Comparison of ENCODE assay signal across 25 cellular contexts in the genomic region with DNA sequence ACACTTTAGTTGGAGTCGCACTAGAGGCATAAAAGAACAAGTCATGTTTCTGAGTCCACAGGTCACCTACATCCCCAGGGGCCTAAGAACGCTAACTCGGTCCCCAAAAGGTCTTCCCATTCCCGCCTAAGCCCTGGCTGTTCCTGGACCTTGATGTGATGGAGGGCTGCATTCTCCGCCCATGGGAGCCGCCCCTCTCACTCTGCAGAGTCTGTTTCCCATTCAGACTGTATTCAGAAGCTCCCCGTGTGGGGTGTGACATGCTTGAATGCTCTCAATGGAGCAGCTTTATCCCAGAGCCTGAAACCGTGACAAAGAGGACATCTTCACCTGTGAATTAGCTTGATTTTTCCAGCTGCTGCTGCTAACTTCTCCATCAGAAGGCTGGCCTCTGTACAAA.
"Had no signal": no experiment of that assay in that cellular context is flagged by ENCODE, and none has a peak within 500 bp of the region (broad histone marks: within the 10 kb centered on the region; RNA-seq: fewer than 3 reads in every experiment).

No MANE protein-coding gene starts in this region.

- H3K27me3 ChIP-seq: foreskin keratinocyte, neutrophil, ovary, thyroid gland had no signal

- H3K4me1 ChIP-seq: foreskin keratinocyte, left ventricle myocardium inferior, psoas muscle, thyroid gland had no signal

- H3K4me1 Mint-ChIP-seq: activated CD4-positive, alpha-beta memory T cell treated with anti-CD3 and anti-CD28 coated beads, Interleukin-2, amount 10 ng/mL, durations not matched to agents 7 days and 5 days; activated CD4-positive, alpha-beta T cell treated with anti-CD3 and anti-CD28 coated beads, Interleukin-2, amount 10 ng/mL, durations not matched to agents 24 days and 14 days; activated naive CD8-positive, alpha-beta T cell treated with anti-CD3 and anti-CD28 coated beads, Interleukin-2, amount 10 ng/mL, durations not matched to agents 7 days and 5 days; immature natural killer cell; natural killer cell had no signal

- H3K4me3 Mint-ChIP-seq: activated CD4-positive, alpha-beta memory T cell treated with anti-CD3 and anti-CD28 coated beads, Interleukin-2, amount 10 ng/mL, durations not matched to agents 7 days and 5 days; activated CD4-positive, alpha-beta T cell treated with anti-CD3 and anti-CD28 coated beads, Interleukin-2, amount 10 ng/mL, durations not matched to agents 24 days and 14 days; activated naive CD4-positive, alpha-beta T cell treated with anti-CD3 and anti-CD28 coated beads for 36 hours; activated naive CD8-positive, alpha-beta T cell treated with anti-CD3 and anti-CD28 coated beads, Interleukin-2, amount 10 ng/mL, durations not matched to agents 7 days and 5 days; activated T-cell treated with anti-CD3 and anti-CD28 coated beads, Interleukin-2, amount 50 U/mL, for 72 hours; immature natural killer cell; natural killer cell; stimulated activated naive CD8-positive, alpha-beta T cell treated with anti-CD3 and anti-CD28 coated beads, Interleukin-15, Interleukin-2, amounts not matched to agents 100 ng/mL and 50 ng/mL, for 24 hours had no signal

- H3K27ac ChIP-seq: foreskin keratinocyte, left ventricle myocardium inferior, neutrophil, ovary, psoas muscle, thyroid gland had no signal

- H3K9me3 ChIP-seq: left ventricle myocardium inferior, neutrophil, ovary, psoas muscle, thyroid gland had no signal

- ATAC-seq: activated CD4-positive, CD25-positive, alpha-beta regulatory T cell treated with anti-CD3 and anti-CD28 coated beads, Interleukin-2, amount 50 U/mL, for 24 hours; activated T-cell treated with anti-CD3 and anti-CD28 coated beads, Interleukin-2, amount 50 U/mL, for 72 hours; foreskin keratinocyte; natural killer cell; psoas muscle; right cardiac atrium had no signal

- DNase-seq: activated CD4-positive, alpha-beta memory T cell treated with anti-CD3 and anti-CD28 coated beads, Interleukin-2, amount 10 ng/mL, durations not matched to agents 7 days and 5 days; activated CD4-positive, alpha-beta T cell treated with anti-CD3 and anti-CD28 coated beads, Interleukin-2, amount 10 ng/mL, durations not matched to agents 24 days and 14 days; activated effector memory CD4-positive, alpha-beta T cell treated with Interleukin-2 at 50 U/mL for 16 hours; activated naive CD4-positive, alpha-beta T cell treated with anti-CD3 and anti-CD28 coated beads for 36 hours; activated naive CD8-positive, alpha-beta T cell treated with anti-CD3 and anti-CD28 coated beads, Interleukin-2, amount 10 ng/mL, durations not matched to agents 7 days and 5 days; activated T-cell treated with anti-CD3 and anti-CD28 coated beads, Interleukin-2, amount 50 U/mL, for 72 hours; amygdala; effector CD4-positive, alpha-beta T cell; erythroblast; foreskin keratinocyte; immature natural killer cell; kidney glomerular epithelial cell; left ventricle myocardium inferior; midbrain; natural killer cell; ovary; psoas muscle; right cardiac atrium; stimulated activated CD4-positive, alpha-beta T cell treated with anti-CD3 and anti-CD28 coated beads, Interleukin-4, amount 100 ng/mL, for 4 hours; substantia nigra; T-helper 1 cell; thyroid gland had no signal

- H3K4me3 ChIP-seq: left ventricle myocardium inferior, ovary, psoas muscle, thyroid gland had no signal

- H3K27ac Mint-ChIP-seq: activated CD4-positive, alpha-beta memory T cell treated with anti-CD3 and anti-CD28 coated beads, Interleukin-2, amount 10 ng/mL, durations not matched to agents 7 days and 5 days; activated CD4-positive, alpha-beta T cell treated with anti-CD3 and anti-CD28 coated beads, Interleukin-2, amount 10 ng/mL, durations not matched to agents 24 days and 14 days; activated naive CD4-positive, alpha-beta T cell treated with anti-CD3 and anti-CD28 coated beads for 36 hours; activated naive CD8-positive, alpha-beta T cell treated with anti-CD3 and anti-CD28 coated beads, Interleukin-2, amount 10 ng/mL, durations not matched to agents 7 days and 5 days; activated T-cell treated with anti-CD3 and anti-CD28 coated beads, Interleukin-2, amount 50 U/mL, for 72 hours; immature natural killer cell; natural killer cell; stimulated activated naive CD8-positive, alpha-beta T cell treated with anti-CD3 and anti-CD28 coated beads, Interleukin-15, Interleukin-2, amounts not matched to agents 100 ng/mL and 50 ng/mL, for 24 hours had no signal

- H3K36me3 ChIP-seq: left ventricle myocardium inferior, neutrophil, ovary, thyroid gland had no signal

- H3K36me3 Mint-ChIP-seq: activated naive CD8-positive, alpha-beta T cell treated with anti-CD3 and anti-CD28 coated beads, Interleukin-2, amount 10 ng/mL, durations not matched to agents 7 days and 5 days; immature natural killer cell; natural killer cell had no signal

- H3K27me3 Mint-ChIP-seq: activated CD4-positive, alpha-beta memory T cell treated with anti-CD3 and anti-CD28 coated beads, Interleukin-2, amount 10 ng/mL, durations not matched to agents 7 days and 5 days; activated CD4-positive, alpha-beta T cell treated with anti-CD3 and anti-CD28 coated beads, Interleukin-2, amount 10 ng/mL, durations not matched to agents 24 days and 14 days; activated naive CD8-positive, alpha-beta T cell treated with anti-CD3 and anti-CD28 coated beads, Interleukin-2, amount 10 ng/mL, durations not matched to agents 7 days and 5 days; stimulated activated naive CD8-positive, alpha-beta T cell treated with anti-CD3 and anti-CD28 coated beads, Interleukin-15, Interleukin-2, amounts not matched to agents 100 ng/mL and 50 ng/mL, for 24 hours had no signal

- H3K9me3 Mint-ChIP-seq: activated CD4-positive, alpha-beta memory T cell treated with anti-CD3 and anti-CD28 coated beads, Interleukin-2, amount 10 ng/mL, durations not matched to agents 7 days and 5 days; activated CD4-positive, alpha-beta T cell treated with anti-CD3 and anti-CD28 coated beads, Interleukin-2, amount 10 ng/mL, durations not matched to agents 24 days and 14 days; activated naive CD4-positive, alpha-beta T cell treated with anti-CD3 and anti-CD28 coated beads for 36 hours; activated naive CD8-positive, alpha-beta T cell treated with anti-CD3 and anti-CD28 coated beads, Interleukin-2, amount 10 ng/mL, durations not matched to agents 7 days and 5 days; stimulated activated naive CD8-positive, alpha-beta T cell treated with anti-CD3 and anti-CD28 coated beads, Interleukin-15, Interleukin-2, amounts not matched to agents 100 ng/mL and 50 ng/mL, for 24 hours had no signal
